Comparison of ENCODE assay signal across 8 cellular contexts in genomic region chr1:120123813-120124212, GRCh38. TPM values are rescaled to one million over a fixed set of nuclear protein-coding genes. Genes with fewer than 3 reads are reported as not detected.
DNase-seq lines count a peak whose midpoint lies in the region; ATAC-seq, FAIRE-seq and TF ChIP-seq lines count a peak whose summit lies in the region.
"Not testable (repeated sequence)": the region's sequence is repeated elsewhere in the genome, so short reads cannot be mapped to it uniquely, and the experiment has no call there.

No MANE protein-coding gene starts in this region.

- H3K36me3 Mint-ChIP-seq in activated naive CD8-positive, alpha-beta T cell treated with anti-CD3 and anti-CD28 coated beads for 36 hours = not testable (repeated sequence)

- H3K36me3 ChIP-seq in DND-41 (ENCODE audit: insufficient read depth, low read length) = not testable (repeated sequence)

- not testable (repeated sequence) for H4K20me1 ChIP-seq in DND-41 (ENCODE audit: insufficient read depth, low read length)

- peak; percentile 89 for FAIRE-seq in GM19239 (lab: Jason Lieb, UNC)

- not testable (repeated sequence) for H3K4me3 Mint-ChIP-seq in activated naive CD8-positive, alpha-beta T cell treated with anti-CD3 and anti-CD28 coated beads for 36 hours

- not testable (repeated sequence) for H3K27me3 Mint-ChIP-seq in activated naive CD8-positive, alpha-beta T cell treated with anti-CD3 and anti-CD28 coated beads for 36 hours

- H3K27ac Mint-ChIP-seq in activated naive CD8-positive, alpha-beta T cell treated with anti-CD3 and anti-CD28 coated beads for 36 hours = peak overlapping the region; percentile 59

- not testable (repeated sequence) for H3K9ac ChIP-seq in DND-41 (ENCODE audit: low read depth, low read length)

- H3K4me2 ChIP-seq in DND-41 (ENCODE audit: insufficient read depth, low read length) = not testable (repeated sequence)

- peak; percentile 63 for ATAC-seq in DND-41 (ENCODE audit: insufficient read depth, low read depth)
- ATAC-seq in HG02763 (IDR thresholded peaks at IDR 0.05; ENCODE audit: unreplicated experiment) = peak; percentile 55
- peak; percentile 63 to 70 for ATAC-seq in right cardiac atrium
- peak; percentile 70 for ATAC-seq in sciatic nerve

- H3K4me1 ChIP-seq in DND-41 (ENCODE audit: insufficient read depth, low read length) = peaks cover 25% of the 10 kb centered on the region
- H3K4me1 ChIP-seq in right cardiac atrium (ENCODE audit: control insufficient read depth, insufficient read depth, low read length) = not testable (repeated sequence)

- not testable (repeated sequence) for H3K27ac ChIP-seq in DND-41 (ENCODE audit: low read length); right cardiac atrium (ENCODE audit: low read length)

- peaks cover 12% of the 10 kb centered on the region for H3K4me1 Mint-ChIP-seq in activated naive CD8-positive, alpha-beta T cell treated with anti-CD3 and anti-CD28 coated beads for 36 hours

- H3K27me3 ChIP-seq in DND-41 (ENCODE audit: insufficient read depth, low read length, poor library complexity); right cardiac atrium (ENCODE audit: control insufficient read depth, insufficient read depth): not testable (repeated sequence)

- H2AFZ ChIP-seq in DND-41 (ENCODE audit: low read depth, low read length) = not testable (repeated sequence)

- intact Hi-C loops in right cardiac atrium (cut with DNase I); sciatic nerve (cut with DNase I): not testable (repeated sequence)

- not testable (repeated sequence) for H3K9me3 Mint-ChIP-seq in activated naive CD8-positive, alpha-beta T cell treated with anti-CD3 and anti-CD28 coated beads for 36 hours

- H3K4me3 ChIP-seq in DND-41 (ENCODE audit: low read depth in 1 of 2, low read length in 2 of 2); right cardiac atrium (ENCODE audit: low read length): not testable (repeated sequence)

- DNase-seq in DND-41 (peak; percentile 13), M059J (ENCODE audit: low read depth) (peak; percentile 37), SKM-1 (lab: John Stamatoyannopoulos, UW; ENCODE audit: unreplicated experiment) (peak; percentile 37)
- not testable (repeated sequence) for DNase-seq in GM19239 (ENCODE audit: insufficient read length, low spot score); activated naive CD8-positive, alpha-beta T cell treated with anti-CD3 and anti-CD28 coated beads for 36 hours; right cardiac atrium; sciatic nerve (ENCODE audit: low spot score)

- not testable (repeated sequence) for H3K9me3 ChIP-seq in DND-41 (ENCODE audit: insufficient read depth, low read length, severe bottlenecking); right cardiac atrium (ENCODE audit: control insufficient read depth, low read length)

- not testable (repeated sequence) for TF ChIP-seq CTCF in DND-41 (IDR thresholded peaks at IDR 0.05; ENCODE audit: borderline replicate concordance, extremely low read depth, low read length, poor library complexity, severe bottlenecking)

- not testable (repeated sequence) for H3K79me2 ChIP-seq in DND-41 (ENCODE audit: insufficient read depth, low read length)

RNA-seq across cellular contexts. Expression of gene SEC22B, which starts 52.5 kb away (rescaled TPM):
- 53.3 and 67.0 TPM in 2 replicates for total RNA-seq in M059J (2014; rRNA removed; shearing (Covaris generic))
- total RNA-seq in activated naive CD8-positive, alpha-beta T cell treated with anti-CD3 and anti-CD28 coated beads for 36 hours = 10 to 100 TPM; 23.0 TPM
- total RNA-seq in right cardiac atrium (10 to 100 TPM; 16.4 to 23.6 (median 21.1) TPM), sciatic nerve (30.1 TPM)
- 14.9 TPM for polyA plus RNA-seq in right cardiac atrium

RNA-seq across cellular contexts. Expression of gene NOTCH2, which starts 54.4 kb away (rescaled TPM):
- total RNA-seq in M059J (2014; rRNA removed; shearing (Covaris generic)) = 62.8 and 107 TPM in 2 replicates
- 10 to 100 TPM; 39.5 to 46.2 TPM for total RNA-seq in activated naive CD8-positive, alpha-beta T cell treated with anti-CD3 and anti-CD28 coated beads for 36 hours
- total RNA-seq in right cardiac atrium = 10 to 100 TPM; 36.3 to 65.7 (median 42.1) TPM
- 6.6 TPM for polyA plus RNA-seq in right cardiac atrium
- total RNA-seq in sciatic nerve = 159 TPM
